Comparison of ENCODE assay signal across 27 cellular contexts in genomic region chr9:116271991-116272390, GRCh38.
DNase-seq lines count a peak whose midpoint lies in the region; ATAC-seq and TF ChIP-seq lines count a peak whose summit lies in the region.
"Had no signal": no experiment of that assay in that cellular context is flagged by ENCODE, and none has a peak within 500 bp of the region (broad histone marks: within the 10 kb centered on the region; RNA-seq: fewer than 3 reads in every experiment).

No MANE protein-coding gene starts in this region.

- H3K9ac ChIP-seq in NT2/D1 (ENCODE audit: insufficient read length, low read depth), result peak overlapping the region; percentile 53
- no peak overlapping the region for H3K9ac ChIP-seq in neuronal stem cell (ENCODE audit: low read depth, low read length, poor library complexity)

- no peak overlapping the region for H3K14ac ChIP-seq in neuronal stem cell (ENCODE audit: low read length)

- no peak overlapping the region for H2BK5ac ChIP-seq in neuronal stem cell (ENCODE audit: low read length)

- no CpG with 5 or more reads among the region's 5 CpGs for WGBS in neuronal stem cell (ENCODE audit: extremely low coverage in 2 of 2, insufficient read length in 2 of 2, insufficient replicate concordance in 1 of 2), 2 donors
- 24 to 28% (median 27%) methylated on average over 5 of the region's 5 CpGs for WGBS in psoas muscle, 3 donors

- H3K18ac ChIP-seq in neuronal stem cell (ENCODE audit: low read length), result no peak overlapping the region

- no peak overlapping the region for H2BK15ac ChIP-seq in neuronal stem cell (ENCODE audit: low read length)

- peaks cover 4% of the 10 kb centered on the region; the same call in 1 of the 2 replicates for H3K9me3 ChIP-seq in NT2/D1 (ENCODE audit: insufficient read depth, low read length)
- H3K9me3 ChIP-seq in neuronal stem cell (replicated peaks in 1 of 2; ENCODE audit: control insufficient read depth in 2 of 2, insufficient read depth in 1 of 2, low read depth in 1 of 2, low read length in 2 of 2), result peaks cover 0 to 12% of the 10 kb centered on the region in 2 donors
- no peaks in the 10 kb centered on the region for H3K9me3 ChIP-seq in psoas muscle
- H3K9me3 ChIP-seq: breast epithelium, gastrocnemius medialis, SJCRH30 had no signal

- no peak overlapping the region for H3K4me2 ChIP-seq in neuronal stem cell (ENCODE audit: insufficient read depth, low read length, poor library complexity, severe bottlenecking)

- no peak overlapping the region for H2AK5ac ChIP-seq in neuronal stem cell (ENCODE audit: low read depth, low read length)

- H3K4me3 ChIP-seq in NT2/D1 (ENCODE audit: insufficient read length, low read depth) (peak overlapping the region; percentile 24), neuronal stem cell (ENCODE audit: low read length in 2 of 2) (no peak overlapping the region), psoas muscle (no peak overlapping the region)
- H3K4me3 ChIP-seq: breast epithelium, gastrocnemius medialis, SJCRH30 had no signal

- H3K23ac ChIP-seq in neuronal stem cell (ENCODE audit: low read depth, low read length, poor library complexity), result no peak overlapping the region

- H3K27me3 ChIP-seq in NT2/D1 (ENCODE audit: insufficient read depth, insufficient read length) (no peaks in the 10 kb centered on the region), neuronal stem cell (ENCODE audit: control insufficient read depth in 3 of 3, insufficient read depth in 3 of 3, low read depth in 1 of 3, low read length in 3 of 3) (no peaks in the 10 kb centered on the region), psoas muscle (ENCODE audit: insufficient read depth in 3 of 3, low read length in 2 of 3) (no peaks in the 10 kb centered on the region)
- H3K27me3 ChIP-seq: breast epithelium, gastrocnemius medialis, SJCRH30 had no signal

- intact Hi-C loops in psoas muscle (cut with DNase I), result loop anchor here in 1 of 2 donors (10.0 kb wide), 1 partner anchor 373 kb away; no protein-coding TSS in a partner anchor

- no peak overlapping the region for H3K4ac ChIP-seq in neuronal stem cell (ENCODE audit: low read length)

- ATAC-seq in GM19324 (IDR thresholded peaks at IDR 0.05; ENCODE audit: low FRiP score, unreplicated experiment) (peak; percentile 56), psoas muscle (no peak)
- ATAC-seq: activated naive CD4-positive, alpha-beta T cell treated with anti-CD3 and anti-CD28 coated beads, Interleukin-2, amount 50 U/mL, for 72 hours; gastrocnemius medialis; left ventricle myocardium superior; naive thymus-derived CD8-positive, alpha-beta T cell had no signal

- no peaks in the 10 kb centered on the region for H3K79me1 ChIP-seq in neuronal stem cell (ENCODE audit: low read depth, low read length)

- H2AFZ ChIP-seq in neuronal stem cell (ENCODE audit: low read length), result no peak overlapping the region

- TF ChIP-seq CTCF in psoas muscle (IDR thresholded peaks at IDR 0.05), result no peak

- peak; percentile 98 for DNase-seq in NT2/D1 (ENCODE audit: low read depth, low spot score)
- DNase-seq in iPS DF 19.7 (ENCODE audit: low read depth, low spot score), result peak; percentile 89
- peak; percentile 30 for DNase-seq in neuronal stem cell (ENCODE audit: low spot score)
- no peak for DNase-seq in foreskin melanocyte
- no peak for DNase-seq in GM19238 (ENCODE audit: insufficient read length, low spot score)
- DNase-seq in NCI-H524 (lab: John Stamatoyannopoulos, UW), result no peak
- no peak for DNase-seq in psoas muscle
- DNase-seq: activated CD4-positive, alpha-beta T cell treated with anti-CD3 and anti-CD28 coated beads for 4 hours; activated T-cell treated with anti-CD3 and anti-CD28 coated beads for 4 hours; amygdala; CD4-positive, alpha-beta memory T cell; gastrocnemius medialis; HCEC 1CT; left ventricle myocardium superior; naive thymus-derived CD8-positive, alpha-beta T cell; NCI-H146; NCI-H2107; NCI-H446; NCI-H82; occipital lobe; SJCRH30; stimulated activated naive CD4-positive, alpha-beta T cell; T-helper 9 cell had no signal

- no peak overlapping the region for H2BK12ac ChIP-seq in neuronal stem cell (ENCODE audit: low read length)

- no peak overlapping the region for H4K8ac ChIP-seq in neuronal stem cell (ENCODE audit: low read depth, low read length)

- H3K27ac ChIP-seq in neuronal stem cell (replicated peaks; ENCODE audit: low read length) (no peak overlapping the region), psoas muscle (no peak overlapping the region)
- H3K27ac ChIP-seq: breast epithelium, gastrocnemius medialis, SJCRH30, VCaP had no signal

- H3K36me3 ChIP-seq in NT2/D1 (ENCODE audit: insufficient read depth, insufficient read length, low read length), result peaks cover 18% of the 10 kb centered on the region
- H3K36me3 ChIP-seq in neuronal stem cell (replicated peaks in 1 of 2; ENCODE audit: control insufficient read depth in 2 of 2, insufficient read depth in 2 of 2, low read length in 2 of 2), result peaks cover 0 to 46% of the 10 kb centered on the region in 2 donors
- H3K36me3 ChIP-seq in psoas muscle (ENCODE audit: insufficient read depth in 1 of 2, low read depth in 1 of 2), result no peaks in the 10 kb centered on the region
- H3K36me3 ChIP-seq: breast epithelium, gastrocnemius medialis, SJCRH30 had no signal

- H4K91ac ChIP-seq in neuronal stem cell (ENCODE audit: low read depth, low read length, poor library complexity), result no peak overlapping the region

- no peak overlapping the region for H2BK120ac ChIP-seq in neuronal stem cell (ENCODE audit: low read depth, low read length)

- H3K4me1 ChIP-seq in NT2/D1 (ENCODE audit: insufficient read depth, insufficient read length) (peaks cover 7% of the 10 kb centered on the region), neuronal stem cell (ENCODE audit: control insufficient read depth in 2 of 2, insufficient read depth in 1 of 2, low read depth in 1 of 2, low read length in 2 of 2) (peaks cover 8 to 19% of the 10 kb centered on the region in 2 donors), psoas muscle (no peaks in the 10 kb centered on the region)
- H3K4me1 ChIP-seq: breast epithelium, gastrocnemius medialis had no signal

Comparison
In these comparisons a context has a peak if more than half of its experiments do, and no peak if none do; other contexts are left out.
1. DNase-seq: peak in NT2/D1 (single experiment), iPS DF 19.7 (single experiment) and neuronal stem cell (single experiment); none in foreskin melanocyte (single experiment), GM19238 (single experiment), NCI-H524 (0 of 2) and psoas muscle (0 of 2).